In the genomic region with DNA sequence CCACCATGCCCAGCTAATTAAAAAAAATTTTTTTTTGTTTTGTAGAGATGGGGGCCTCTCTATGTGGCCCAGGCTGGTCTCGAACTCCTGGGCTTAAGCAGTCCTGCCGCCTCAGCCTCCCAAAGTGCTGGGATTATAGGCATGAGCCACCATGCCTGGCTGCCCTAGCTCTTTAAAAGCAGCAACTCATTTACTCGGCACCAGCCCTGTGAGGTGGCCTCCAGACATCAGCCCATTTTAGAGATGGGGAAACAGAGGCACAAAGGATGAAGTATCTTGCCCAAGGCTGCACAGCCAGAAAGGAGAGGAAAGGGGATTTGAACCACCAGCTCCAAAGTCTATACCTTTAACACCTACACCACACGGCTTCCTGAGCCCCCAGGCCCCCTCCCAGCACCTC, we compare ENCODE assay signal across 22 cellular contexts. TPM values are rescaled to one million over a fixed set of nuclear protein-coding genes. Genes with fewer than 3 reads are reported as not detected.
DNase-seq lines count a peak whose midpoint lies in the region; ATAC-seq, FAIRE-seq and TF ChIP-seq lines count a peak whose summit lies in the region.
"Had no signal": no experiment of that assay in that cellular context is flagged by ENCODE, and none has a peak within 500 bp of the region (broad histone marks: within the 10 kb centered on the region; RNA-seq: fewer than 3 reads in every experiment).

No MANE protein-coding gene starts in this region.

- H2AK5ac ChIP-seq in mesendoderm (ENCODE audit: low read length): no peak overlapping the region

- no peak overlapping the region for H2BK120ac ChIP-seq in mesendoderm (ENCODE audit: low read depth, low read length)

- no peaks in the 10 kb centered on the region for H3K79me1 ChIP-seq in mesendoderm (ENCODE audit: low read length)

- no peak for DNase-seq in K562 (ENCODE audit: extremely low read depth in 1 of 4, low spot score in 3 of 4)
- no peak for DNase-seq in mesendoderm
- DNase-seq in hippocampal formation (lab: John Stamatoyannopoulos, UW): no peak
- DNase-seq in esophagus muscularis mucosa (ENCODE audit: extremely low spot score): no peak
- DNase-seq in NCI-H1105 (lab: John Stamatoyannopoulos, UW): no peak
- DNase-seq: activated B cell treated with CpG ODN at 0.5 μM for 24 hours; activated CD8-positive, alpha-beta T cell treated with anti-CD3 and anti-CD28 coated beads, Interleukin-2, amount 10 ng/mL, durations not matched to agents 7 days and 5 days; activated T-cell treated with anti-CD3 and anti-CD28 coated beads, Interleukin-2, amount 50 U/mL, for 4 hours; CD4-positive, alpha-beta memory T cell; DMS53; foreskin melanocyte; HFFc6; left ventricle myocardium superior; NCI-H1417 treated with DMSO at 0.1 percent for 48 hours; NCI-H2171; ovary; stimulated activated CD4-positive, alpha-beta T cell treated with anti-CD3 and anti-CD28 coated beads, Interleukin-2, amount 100 ng/mL, for 24 hours; stimulated activated naive CD8-positive, alpha-beta T cell treated with anti-CD3 and anti-CD28 coated beads, Interleukin-15, amount 100 ng/mL, for 72 hours; T-helper 2 cell had no signal

- intact Hi-C loops in K562 (cut with micrococcal nuclease): no loop called here
- intact Hi-C loops in esophagus muscularis mucosa (cut with DNase I): no loop called here

- no peaks in the 10 kb centered on the region for H3K9me3 ChIP-seq in ES-I3 (ENCODE audit: control insufficient read depth, insufficient read depth, low read length)
- H3K9me3 ChIP-seq in K562 (replicated peaks; ENCODE audit: control insufficient read depth, insufficient read depth, low read depth, low read length): no peaks in the 10 kb centered on the region
- H3K9me3 ChIP-seq in esophagus muscularis mucosa: no peaks in the 10 kb centered on the region
- H3K9me3 ChIP-seq: ovary had no signal

- H3K4ac ChIP-seq in mesendoderm (ENCODE audit: low read depth, low read length): no peak overlapping the region

- H3K9me1 ChIP-seq in K562 (ENCODE audit: control insufficient read depth, insufficient read depth, low read length): no peaks in the 10 kb centered on the region

- no TSS peak for BruUV-seq in K562 (replicated peaks; lab: Mats Ljungman, UMichigan)

- no peak for ATAC-seq in K562
- ATAC-seq: activated CD8-positive, alpha-beta T cell treated with anti-CD3 and anti-CD28 coated beads, Interleukin-2, amount 10 ng/mL, durations not matched to agents 7 days and 5 days; activated T-cell treated with anti-CD3 and anti-CD28 coated beads, Interleukin-2, amount 50 U/mL, for 4 hours; left ventricle myocardium superior; stimulated activated naive CD8-positive, alpha-beta T cell treated with anti-CD3 and anti-CD28 coated beads, Interleukin-15, amount 100 ng/mL, for 72 hours had no signal

- TF ChIP-seq EP300 in K562 (IDR thresholded peaks at IDR 0.05; ENCODE audit: low read length): no peak
- TF ChIP-seq EP300 in esophagus muscularis mucosa (IDR thresholded peaks at IDR 0.05): no peak

- H3K27me3 ChIP-seq in K562 (ENCODE audit: control insufficient read depth in 2 of 2, insufficient read depth in 2 of 2, low read length in 2 of 2): no peaks in the 10 kb centered on the region
- H3K27me3 ChIP-seq in mesendoderm (ENCODE audit: insufficient read depth, low read length, poor library complexity): no peaks in the 10 kb centered on the region
- H3K27me3 ChIP-seq in esophagus muscularis mucosa: no peaks in the 10 kb centered on the region
- H3K27me3 ChIP-seq: ovary had no signal

- no peak for TF ChIP-seq RAD21 in K562 (CRISPR knock-in tag; conservative IDR thresholded peaks at IDR 0.05 in 1 of 2, IDR thresholded peaks at IDR 0.05 in 1 of 2)

- H3K36me3 ChIP-seq in ES-I3 (ENCODE audit: insufficient read depth, low read length): no peaks in the 10 kb centered on the region
- no peaks in the 10 kb centered on the region for H3K36me3 ChIP-seq in K562 (ENCODE audit: control insufficient read depth, insufficient read depth, low read length)
- no peaks in the 10 kb centered on the region for H3K36me3 ChIP-seq in mesendoderm (ENCODE audit: control insufficient read depth, insufficient read depth, low read length)
- no peaks in the 10 kb centered on the region for H3K36me3 ChIP-seq in esophagus muscularis mucosa
- H3K36me3 ChIP-seq: ovary had no signal

- no peak overlapping the region for H2AFZ ChIP-seq in K562 (ENCODE audit: low read depth, low read length)

- H3K9ac ChIP-seq in ES-I3 (ENCODE audit: low read depth, low read length) (peak overlapping the region; percentile 19; the same call in 1 of the 2 replicates), K562 (ENCODE audit: insufficient read depth in 1 of 2, low read depth in 2 of 2, low read length in 2 of 2) (no peak overlapping the region), mesendoderm (ENCODE audit: low read length) (peak overlapping the region; percentile 12)

- H4K5ac ChIP-seq in mesendoderm (ENCODE audit: low read length): no peak overlapping the region

- H3K4me2 ChIP-seq in K562 (ENCODE audit: insufficient read depth, low read length): no peak overlapping the region
- no peak overlapping the region for H3K4me2 ChIP-seq in mesendoderm (ENCODE audit: low read length)

- CTCF ChIA-PET in K562 (lab: Yijun Ruan, JAX; ENCODE audit: low intra/inter-chr PET ratio): no interaction called here

- TF ChIP-seq CTCF in K562 (IDR thresholded peaks at IDR 0.05 in 2 of 3, conservative IDR thresholded peaks at IDR 0.05 in 1 of 3; ENCODE audit: insufficient read depth in 2 of 3, low read depth in 1 of 3, low read length in 3 of 3) (no peak), esophagus muscularis mucosa (IDR thresholded peaks at IDR 0.05) (no peak)

- no peak overlapping the region for H3K23ac ChIP-seq in mesendoderm (ENCODE audit: low read length)

- H3K4me1 ChIP-seq in ES-I3 (ENCODE audit: insufficient read depth, low read length) (peaks cover 26% of the 10 kb centered on the region), K562 (replicated peaks in 1 of 2; ENCODE audit: control insufficient read depth in 2 of 2, insufficient read depth in 2 of 2, low read length in 2 of 2) (peaks cover 32 to 63% of the 10 kb centered on the region in 2 experiments), mesendoderm (ENCODE audit: control insufficient read depth, low read depth, low read length) (no peaks in the 10 kb centered on the region), esophagus muscularis mucosa (peaks cover 47 to 56% (median 50%) of the 10 kb centered on the region in 4 donors)

- H3K4me3 ChIP-seq in K562 (no peak overlapping the region), mesendoderm (ENCODE audit: low read length) (no peak overlapping the region), esophagus muscularis mucosa (no peak overlapping the region)
- H3K4me3 ChIP-seq: coronary artery, ovary had no signal

- no peak overlapping the region for H4K8ac ChIP-seq in mesendoderm (ENCODE audit: low read depth, low read length)

- H3K18ac ChIP-seq in mesendoderm (ENCODE audit: low read length): no peak overlapping the region

- WGBS in K562 (ENCODE audit: insufficient coverage, low coverage, missing lambda C conversion rate): 85% methylated on average over 3 of the region's 4 CpGs
- no CpG with 5 or more reads among the region's 4 CpGs for WGBS in mesendoderm (ENCODE audit: extremely low coverage, insufficient coverage, low lambda C conversion rate)
- 66% methylated on average over 4 of the region's 4 CpGs for WGBS in esophagus muscularis mucosa

- in situ Hi-C loops in K562 (cut with MboI): no loop called here

- POLR2A ChIA-PET in K562 (lab: Yijun Ruan, JAX): interaction anchor here (1.0 to 1.6 kb wide), 4 partner anchors 8 to 19 kb away, joined by 3 to 6 read pairs (median 5); no protein-coding TSS in a partner anchor

- FAIRE-seq in K562 (lab: Jason Lieb, UNC): no peak

- H3K79me2 ChIP-seq in K562 (ENCODE audit: control insufficient read depth, insufficient read depth, low read length): no peaks in the 10 kb centered on the region
- no peaks in the 10 kb centered on the region for H3K79me2 ChIP-seq in mesendoderm (ENCODE audit: control insufficient read depth, insufficient read depth, low read length)

- no peak overlapping the region for H2BK5ac ChIP-seq in mesendoderm (ENCODE audit: low read length)

- TF ChIP-seq POLR2A in K562 (conservative IDR thresholded peaks at IDR 0.05): no peak
- no peak for TF ChIP-seq POLR2A in esophagus muscularis mucosa (IDR thresholded peaks at IDR 0.05; ENCODE audit: low read depth)

- H2BK15ac ChIP-seq in mesendoderm (replicated peaks; ENCODE audit: low read depth): no peak overlapping the region

- peak overlapping the region; percentile 43 for H3K56ac ChIP-seq in mesendoderm (ENCODE audit: low read length)

- no peaks in the 10 kb centered on the region for H4K20me1 ChIP-seq in K562 (replicated peaks; ENCODE audit: control insufficient read depth, insufficient read depth, low read length)

- H3K27ac ChIP-seq in K562 (ENCODE audit: extremely low read depth, low read depth, low read length) (no peak overlapping the region), mesendoderm (ENCODE audit: low read depth, low read length) (no peak overlapping the region), esophagus muscularis mucosa (replicated peaks in 1 of 4) (no peak overlapping the region)
- H3K27ac ChIP-seq: epithelial cell of prostate, ovary had no signal

RNA-seq across cellular contexts. Expression of gene PRX, which starts 0.3 kb away (rescaled TPM):
- 1.8 and 4.5 TPM in 2 replicates for total RNA-seq in K562 (2011; cell fraction: chromatin; rRNA removed; ENCODE audit: low replicate concordance)
- 2.7 and 2.8 TPM in 2 replicates for total RNA-seq in K562 (2011; cell fraction: nucleolus; rRNA removed)
- total RNA-seq in K562 (2011; cell fraction: nucleoplasm; rRNA removed): 2.1 and 2.2 TPM in 2 replicates
- total RNA-seq in K562 (2014; rRNA removed) (2.8 and 3.8 TPM in 2 replicates), K562 (2014; rRNA removed; fragmentation: Illumina TruSeq; extraction: Trizol) (0.61 and 0.65 TPM in 2 replicates), K562 (2015; rRNA removed; fragmentation: Illumina TruSeq; extraction: Trizol) (1.8 and 2.0 TPM in 2 replicates), K562 (2021) (2.9 and 3.5 TPM in 2 replicates), esophagus muscularis mucosa (10 to 100 TPM in 2 of 4 donors, 1 to 10 TPM in 2; 5.8 to 12.4 (median 8.8) TPM)
- polyA plus RNA-seq in K562 (2011; rRNA removed) (1.5 and 1.7 TPM in 2 replicates), K562 (2014; fragmentation: Illumina TruSeq; extraction: Trizol) (1.3 and 2.1 TPM in 2 replicates), K562 (2014; fragmentation: Nextera tagmentation; extraction: Ambion mirVana) (not detected), K562 (2014; rRNA removed) (1.4 and 1.7 TPM in 2 replicates)
- 1.4 and 1.7 TPM in 2 replicates for polyA plus RNA-seq in K562 (2011; cell fraction: cytosol; rRNA removed)
- 1.0 and 1.8 TPM in 2 replicates for polyA plus RNA-seq in K562 (2011; cell fraction: nucleus; rRNA removed)
- 2.5 and 4.5 TPM in 2 replicates for polyA plus RNA-seq in K562 (2012)
- 1.4 and 1.5 TPM in 2 replicates for polyA minus RNA-seq in K562 (2011; rRNA and poly(A)+ RNA removed)
- 2.1 and 2.8 TPM in 2 replicates for polyA minus RNA-seq in K562 (2011; cell fraction: cytosol; rRNA and poly(A)+ RNA removed)
- 0.54 and 1.00 TPM in 2 replicates for polyA minus RNA-seq in K562 (2011; cell fraction: nucleus; rRNA and poly(A)+ RNA removed)
- polyA plus RNA-seq in mesendoderm (2013, experiment 1 of 2): 1.1 TPM
- 1.5 TPM for polyA plus RNA-seq in mesendoderm (2013, experiment 2 of 2)

RNA-seq across cellular contexts. Expression of gene SERTAD1, which starts 12.9 kb away (rescaled TPM):
- total RNA-seq in K562 (2011; cell fraction: chromatin; rRNA removed; ENCODE audit: low replicate concordance): 3.1 and 8.3 TPM in 2 replicates
- total RNA-seq in K562 (2011; cell fraction: nucleolus; rRNA removed): 10.3 and 11.0 TPM in 2 replicates
- 7.5 and 8.9 TPM in 2 replicates for total RNA-seq in K562 (2011; cell fraction: nucleoplasm; rRNA removed)
- 8.1 and 10.9 TPM in 2 replicates for total RNA-seq in K562 (2014; rRNA removed)
- 2.1 and 2.8 TPM in 2 replicates for total RNA-seq in K562 (2014; rRNA removed; fragmentation: Illumina TruSeq; extraction: Trizol)
- 4.9 and 5.5 TPM in 2 replicates for total RNA-seq in K562 (2015; rRNA removed; fragmentation: Illumina TruSeq; extraction: Trizol)
- total RNA-seq in K562 (2021): 8.7 and 8.9 TPM in 2 replicates
- 6.1 and 6.8 TPM in 2 replicates for polyA plus RNA-seq in K562 (2011; rRNA removed)
- 7.4 and 18.7 TPM in 2 replicates for polyA plus RNA-seq in K562 (2011; cell fraction: cytosol; rRNA removed)
- polyA plus RNA-seq in K562 (2011; cell fraction: nucleus; rRNA removed): 5.6 and 9.1 TPM in 2 replicates
- polyA plus RNA-seq in K562 (2012): 6.7 and 8.9 TPM in 2 replicates
- 2.3 and 5.0 TPM in 2 replicates for polyA plus RNA-seq in K562 (2014; fragmentation: Illumina TruSeq; extraction: Trizol)
- polyA plus RNA-seq in K562 (2014; fragmentation: Nextera tagmentation; extraction: Ambion mirVana): under 1 TPM; 0.15 to 0.85 TPM
- 6.7 TPM in 2 replicates for polyA plus RNA-seq in K562 (2014; rRNA removed)
- polyA minus RNA-seq in K562 (2011; rRNA and poly(A)+ RNA removed): 1.9 and 2.1 TPM in 2 replicates
- 3.5 and 4.5 TPM in 2 replicates for polyA minus RNA-seq in K562 (2011; cell fraction: cytosol; rRNA and poly(A)+ RNA removed)
- 1.8 and 3.6 TPM in 2 replicates for polyA minus RNA-seq in K562 (2011; cell fraction: nucleus; rRNA and poly(A)+ RNA removed)
- polyA plus RNA-seq in mesendoderm (2013, experiment 1 of 2): 2.3 TPM
- polyA plus RNA-seq in mesendoderm (2013, experiment 2 of 2): 2.5 TPM
- 10 to 100 TPM; 13.7 to 73.1 (median 22.5) TPM for total RNA-seq in esophagus muscularis mucosa

RNA-seq across cellular contexts. Expression of gene HIPK4, which starts 22.9 kb away (rescaled TPM):
- not detected in 2 replicates for total RNA-seq in K562 (2011; cell fraction: chromatin; rRNA removed; ENCODE audit: low replicate concordance)
- 0.13 TPM in 1 of 2 replicates, not detected in the other for total RNA-seq in K562 (2011; cell fraction: nucleolus; rRNA removed)
- total RNA-seq in K562 (2011; cell fraction: nucleoplasm; rRNA removed): 0.31 TPM in 1 of 2 replicates, not detected in the other
- 0.08 TPM in 1 of 2 replicates, not detected in the other for total RNA-seq in K562 (2014; rRNA removed)
- not detected in 2 replicates for total RNA-seq in K562 (2014; rRNA removed; fragmentation: Illumina TruSeq; extraction: Trizol)
- total RNA-seq in K562 (2015; rRNA removed; fragmentation: Illumina TruSeq; extraction: Trizol): not detected in 2 replicates
- total RNA-seq in K562 (2021): 0.07 and 0.09 TPM in 2 replicates
- polyA plus RNA-seq in K562 (2011; rRNA removed): 0.06 TPM in 1 of 2 replicates, not detected in the other
- polyA plus RNA-seq in K562 (2011; cell fraction: cytosol; rRNA removed): 0.06 TPM in 2 replicates
- 0.10 TPM in 1 of 2 replicates, not detected in the other for polyA plus RNA-seq in K562 (2011; cell fraction: nucleus; rRNA removed)
- polyA plus RNA-seq in K562 (2012): 0.08 and 0.10 TPM in 2 replicates
- not detected in 2 replicates for polyA plus RNA-seq in K562 (2014; fragmentation: Illumina TruSeq; extraction: Trizol)
- not detected for polyA plus RNA-seq in K562 (2014; fragmentation: Nextera tagmentation; extraction: Ambion mirVana)
- 0.05 TPM in 1 of 2 replicates, not detected in the other for polyA plus RNA-seq in K562 (2014; rRNA removed)
- not detected in 2 replicates for polyA minus RNA-seq in K562 (2011; rRNA and poly(A)+ RNA removed)
- polyA minus RNA-seq in K562 (2011; cell fraction: cytosol; rRNA and poly(A)+ RNA removed): not detected in 2 replicates
- polyA minus RNA-seq in K562 (2011; cell fraction: nucleus; rRNA and poly(A)+ RNA removed): not detected in 2 replicates
- polyA plus RNA-seq in mesendoderm (2013, experiment 1 of 2): 0.11 TPM
- 0.14 TPM for polyA plus RNA-seq in mesendoderm (2013, experiment 2 of 2)
- total RNA-seq in esophagus muscularis mucosa: under 1 TPM; under 0.01 to 0.63 (median 0.42) TPM
- total RNA-seq: CD4-positive, alpha-beta memory T cell; left ventricle myocardium superior had no signal
- polyA plus RNA-seq: CD4-positive, alpha-beta memory T cell had no signal

RNA-seq across cellular contexts. Expression of gene SERTAD3, which starts 31.3 kb away (rescaled TPM):
- 16.7 and 27.2 TPM in 2 replicates for total RNA-seq in K562 (2011; cell fraction: chromatin; rRNA removed; ENCODE audit: low replicate concordance)
- total RNA-seq in K562 (2011; cell fraction: nucleolus; rRNA removed): 20.4 and 20.7 TPM in 2 replicates
- 24.9 and 26.9 TPM in 2 replicates for total RNA-seq in K562 (2011; cell fraction: nucleoplasm; rRNA removed)
- 17.5 and 19.3 TPM in 2 replicates for total RNA-seq in K562 (2014; rRNA removed)
- 16.1 and 17.2 TPM in 2 replicates for total RNA-seq in K562 (2014; rRNA removed; fragmentation: Illumina TruSeq; extraction: Trizol)
- total RNA-seq in K562 (2015; rRNA removed; fragmentation: Illumina TruSeq; extraction: Trizol): 21.6 and 27.7 TPM in 2 replicates
- total RNA-seq in K562 (2021): 28.9 and 31.4 TPM in 2 replicates
- 17.6 and 18.9 TPM in 2 replicates for polyA plus RNA-seq in K562 (2011; rRNA removed)
- polyA plus RNA-seq in K562 (2011; cell fraction: cytosol; rRNA removed): 19.3 and 35.5 TPM in 2 replicates
- polyA plus RNA-seq in K562 (2011; cell fraction: nucleus; rRNA removed): 17.8 and 23.4 TPM in 2 replicates
- 20.7 and 22.0 TPM in 2 replicates for polyA plus RNA-seq in K562 (2012)
- polyA plus RNA-seq in K562 (2014; fragmentation: Illumina TruSeq; extraction: Trizol): 15.1 and 18.6 TPM in 2 replicates
- polyA plus RNA-seq in K562 (2014; fragmentation: Nextera tagmentation; extraction: Ambion mirVana): 1 to 10 TPM; 5.4 to 5.9 TPM
- 18.1 and 18.5 TPM in 2 replicates for polyA plus RNA-seq in K562 (2014; rRNA removed)
- polyA minus RNA-seq in K562 (2011; rRNA and poly(A)+ RNA removed): 18.4 and 23.4 TPM in 2 replicates
- 24.3 and 28.9 TPM in 2 replicates for polyA minus RNA-seq in K562 (2011; cell fraction: cytosol; rRNA and poly(A)+ RNA removed)
- 8.1 and 13.9 TPM in 2 replicates for polyA minus RNA-seq in K562 (2011; cell fraction: nucleus; rRNA and poly(A)+ RNA removed)
- 8.4 TPM for polyA plus RNA-seq in mesendoderm (2013, experiment 1 of 2)
- polyA plus RNA-seq in mesendoderm (2013, experiment 2 of 2): 8.1 TPM
- total RNA-seq in esophagus muscularis mucosa: 10 to 100 TPM; 18.3 to 47.2 (median 37.8) TPM

RNA-seq across cellular contexts. Expression of gene BLVRB, which starts 52.7 kb away (rescaled TPM):
- total RNA-seq in K562 (2011; cell fraction: chromatin; rRNA removed; ENCODE audit: low replicate concordance): 26.9 and 65.0 TPM in 2 replicates
- total RNA-seq in K562 (2011; cell fraction: nucleolus; rRNA removed): 107 and 125 TPM in 2 replicates
- total RNA-seq in K562 (2011; cell fraction: nucleoplasm; rRNA removed): 74.7 and 75.7 TPM in 2 replicates
- total RNA-seq in K562 (2014; rRNA removed): 749 and 813 TPM in 2 replicates
- 110 and 229 TPM in 2 replicates for total RNA-seq in K562 (2014; rRNA removed; fragmentation: Illumina TruSeq; extraction: Trizol)
- 331 and 332 TPM in 2 replicates for total RNA-seq in K562 (2015; rRNA removed; fragmentation: Illumina TruSeq; extraction: Trizol)
- total RNA-seq in K562 (2021): 457 and 476 TPM in 2 replicates
- polyA plus RNA-seq in K562 (2011; rRNA removed): 368 and 461 TPM in 2 replicates
- 836 and 2,229 TPM in 2 replicates for polyA plus RNA-seq in K562 (2011; cell fraction: cytosol; rRNA removed)
- polyA plus RNA-seq in K562 (2011; cell fraction: nucleus; rRNA removed): 252 and 288 TPM in 2 replicates
- 416 and 585 TPM in 2 replicates for polyA plus RNA-seq in K562 (2012)
- 260 and 428 TPM in 2 replicates for polyA plus RNA-seq in K562 (2014; fragmentation: Illumina TruSeq; extraction: Trizol)
- polyA plus RNA-seq in K562 (2014; fragmentation: Nextera tagmentation; extraction: Ambion mirVana): 100 to 1,000 TPM in 1 of 2 experiments, 10 to 100 TPM in 1; 81.1 to 184 TPM
- polyA plus RNA-seq in K562 (2014; rRNA removed): 634 and 677 TPM in 2 replicates
- 85.4 and 138 TPM in 2 replicates for polyA minus RNA-seq in K562 (2011; rRNA and poly(A)+ RNA removed)
- polyA minus RNA-seq in K562 (2011; cell fraction: cytosol; rRNA and poly(A)+ RNA removed): 198 and 225 TPM in 2 replicates
- polyA minus RNA-seq in K562 (2011; cell fraction: nucleus; rRNA and poly(A)+ RNA removed): 34.6 and 38.7 TPM in 2 replicates
- 19.8 TPM for polyA plus RNA-seq in mesendoderm (2013, experiment 1 of 2)
- polyA plus RNA-seq in mesendoderm (2013, experiment 2 of 2): 20.7 TPM
- 100 to 1,000 TPM; 159 to 223 (median 194) TPM for total RNA-seq in esophagus muscularis mucosa

Comparison
In these comparisons a context has a peak if more than half of its experiments do, and no peak if none do; other contexts are left out.
1. H3K9ac ChIP-seq: peak in ES-I3 (single experiment) and mesendoderm (single experiment); none in K562 (0 of 2).